In genomic region chr2:65294701-65295100, GRCh38 we compare ENCODE assay signal across 1 cellular context.
TF ChIP-seq lines count a peak whose summit lies in the region.

No MANE protein-coding gene starts in this region.

TF ChIP-seq in K562, 482 proteins besides CTCF, POLR2A, EP300 and RAD21 (continued from another document and continues in another):
- TF ChIP-seq PHB (CRISPR knock-in tag; IDR thresholded peaks at IDR 0.05) = no peak
- TF ChIP-seq ELF1 (tag; IDR thresholded peaks at IDR 0.05) = no peak; the same call in 1 of the 2 replicates
- peak in 1 of 2 experiments; percentile 67 for TF ChIP-seq AFF1 (IDR thresholded peaks at IDR 0.05; ENCODE audit: low read depth in 1 of 2, partially characterized antibody in 2 of 2)
- TF ChIP-seq ZNF512 (tag; IDR thresholded peaks at IDR 0.05) = no peak
- TF ChIP-seq FOXJ2 (tag; IDR thresholded peaks at IDR 0.05) = no peak
- no peak for TF ChIP-seq THRA (IDR thresholded peaks at IDR 0.05)
- TF ChIP-seq MBD1 (CRISPR knock-in tag; IDR thresholded peaks at IDR 0.05) = no peak
- TF ChIP-seq ZBED1 (IDR thresholded peaks at IDR 0.05) = no peak
- peak; percentile 72 for TF ChIP-seq ZFP36 (IDR thresholded peaks at IDR 0.05; ENCODE audit: low read depth, low read length, partially characterized antibody)
- TF ChIP-seq ZNF174 (CRISPR knock-in tag; IDR thresholded peaks at IDR 0.05) = no peak
- TF ChIP-seq ESRRB (CRISPR knock-in tag; IDR thresholded peaks at IDR 0.05; ENCODE audit: borderline replicate concordance) = no peak
- TF ChIP-seq HIVEP1 (CRISPR knock-in tag; IDR thresholded peaks at IDR 0.05) = no peak
- TF ChIP-seq NCOA2 (IDR thresholded peaks at IDR 0.05; ENCODE audit: partially characterized antibody in 2 of 2) = no peak
- TF ChIP-seq ZNF239 (CRISPR knock-in tag; IDR thresholded peaks at IDR 0.05) = no peak
- TF ChIP-seq THAP12 (CRISPR knock-in tag; IDR thresholded peaks at IDR 0.05) = no peak
- TF ChIP-seq HCFC1 (IDR thresholded peaks at IDR 0.05; ENCODE audit: low read depth, low read length) = no peak
- TF ChIP-seq BDP1 (IDR thresholded peaks at IDR 0.05; ENCODE audit: insufficient read depth, insufficient read length) = no peak
- TF ChIP-seq RBM17 (IDR thresholded peaks at IDR 0.05; ENCODE audit: borderline replicate concordance, low read depth, low read length) = no peak
- no peak for TF ChIP-seq MECOM (CRISPR knock-in tag; IDR thresholded peaks at IDR 0.05)
- no peak for TF ChIP-seq ZNF57 (CRISPR knock-in tag; IDR thresholded peaks at IDR 0.05)
- TF ChIP-seq TRIM28 (IDR thresholded peaks at IDR 0.05) = no peak
- TF ChIP-seq E2F1 (CRISPR knock-in tag; IDR thresholded peaks at IDR 0.05) = no peak
- TF ChIP-seq SMARCB1 (IDR thresholded peaks at IDR 0.05; ENCODE audit: insufficient read length, low read depth) = no peak
- TF ChIP-seq ZBTB40 (IDR thresholded peaks at IDR 0.05) = peak; percentile 47; the same call in 1 of the 2 replicates
- TF ChIP-seq ZBTB40 (CRISPR knock-in tag; IDR thresholded peaks at IDR 0.05) = no peak
- TF ChIP-seq CBX5 (IDR thresholded peaks at IDR 0.05; ENCODE audit: borderline replicate concordance, low read depth) = no peak
- no peak for TF ChIP-seq CREB3L1 (IDR thresholded peaks at IDR 0.05; ENCODE audit: borderline replicate concordance, low read depth)
